16 cellular contexts compared by ENCODE assay signal in genomic region chr16:86768999-86769398, GRCh38.
A peak's percentile ranks its signal among the peaks of the same experiment; 100 is the strongest.
DNase-seq lines count a peak whose midpoint lies in the region; ATAC-seq and TF ChIP-seq lines count a peak whose summit lies in the region.
"Had no signal": no experiment of that assay in that cellular context is flagged by ENCODE, and none has a peak within 500 bp of the region (broad histone marks: within the 10 kb centered on the region; RNA-seq: fewer than 3 reads in every experiment).

No MANE protein-coding gene starts in this region.

- peak overlapping the region; percentile 43 for H3K27ac Mint-ChIP-seq in Calu3 (ENCODE audit: unreplicated experiment)
- H3K27ac Mint-ChIP-seq in chondrocyte (ENCODE audit: unreplicated experiment) = peak overlapping the region; percentile 32
- peak overlapping the region; percentile 67 to 90 (median 70) for H3K27ac Mint-ChIP-seq in nephron
- H3K27ac Mint-ChIP-seq: GM23338, immature natural killer cell had no signal

- no peaks in the 10 kb centered on the region for H3K36me3 Mint-ChIP-seq in Calu3 (ENCODE audit: insufficient read depth, unreplicated experiment)
- no peaks in the 10 kb centered on the region for H3K36me3 Mint-ChIP-seq in chondrocyte (ENCODE audit: low read depth)
- no peaks in the 10 kb centered on the region for H3K36me3 Mint-ChIP-seq in nephron (ENCODE audit: low read depth)
- H3K36me3 Mint-ChIP-seq: immature natural killer cell had no signal

- H3K27me3 Mint-ChIP-seq in Calu3 (ENCODE audit: unreplicated experiment) (peaks cover 11% of the 10 kb centered on the region), chondrocyte (ENCODE audit: low read depth) (no peaks in the 10 kb centered on the region), nephron (ENCODE audit: low read depth) (peaks cover 70% of the 10 kb centered on the region)

- intact Hi-C loops in Calu3 (cut with micrococcal nuclease; ENCODE audit: unreplicated experiment) = loop anchor here (5.0 kb wide), 1 partner anchor 63 kb away; no protein-coding TSS in a partner anchor

- BruUV-seq in Calu3 (replicated peaks; lab: Mats Ljungman, UMichigan) = no TSS peak

- H3K9me3 Mint-ChIP-seq in Calu3 (ENCODE audit: low read depth, unreplicated experiment) (no peaks in the 10 kb centered on the region), chondrocyte (ENCODE audit: low read depth) (peaks cover 5% of the 10 kb centered on the region), nephron (no peaks in the 10 kb centered on the region)
- H3K9me3 Mint-ChIP-seq: GM23338, immature natural killer cell had no signal

- peak overlapping the region; percentile 8 for H3K4me3 Mint-ChIP-seq in Calu3 (ENCODE audit: low read depth, unreplicated experiment)
- H3K4me3 Mint-ChIP-seq in chondrocyte (ENCODE audit: unreplicated experiment) = no peak overlapping the region
- H3K4me3 Mint-ChIP-seq in nephron = peak overlapping the region in 1 of 3 experiments; percentile 33
- H3K4me3 Mint-ChIP-seq: GM23338, immature natural killer cell had no signal

- CTCF ChIA-PET in Calu3 (lab: Charles Lee) = interaction anchor here (0.9 to 2.0 kb wide), 4 partner anchors 12 to 193 kb away, joined by 3 to 9 read pairs (median 4); no protein-coding TSS in a partner anchor

- DNase-seq in Calu3 (peak; percentile 84), LHCN-M2 (ENCODE audit: low read depth) (peak; percentile 29), chondrocyte (ENCODE audit: low spot score) (no peak), NCI-H526 treated with DMSO at 0.1 percent for 48 hours (lab: John Stamatoyannopoulos, UW) (no peak), cerebellar nuclear complex (lab: John Stamatoyannopoulos, UW) (no peak), NCI-H2196 treated with DMSO at 0.1 percent for 48 hours (lab: John Stamatoyannopoulos, UW; ENCODE audit: unreplicated experiment) (no peak)
- DNase-seq: activated CD8-positive, alpha-beta memory T cell treated with anti-CD3 and anti-CD28 coated beads, Interleukin-2, amount 50 U/mL, for 48 hours; BE2C; DMS79 treated with DMSO at 0.1 percent for 48 hours; immature natural killer cell; MV-4-11; OCI-M1 had no signal

- TF ChIP-seq CTCF in Calu3 (IDR thresholded peaks at IDR 0.05; ENCODE audit: unreplicated experiment) (no peak), chondrocyte (IDR thresholded peaks at IDR 0.05) (no peak), nephron (IDR thresholded peaks at IDR 0.05; ENCODE audit: unreplicated experiment in 3 of 3) (no peak)

- no peak for ATAC-seq in GM21423 (IDR thresholded peaks at IDR 0.05; ENCODE audit: unreplicated experiment)
- ATAC-seq: activated CD4-positive, CD25-positive, alpha-beta regulatory T cell treated with anti-CD3 and anti-CD28 coated beads, Interleukin-2, amount 50 U/mL, for 24 hours had no signal

- H3K4me1 Mint-ChIP-seq in Calu3 (ENCODE audit: low read depth, unreplicated experiment) = peaks cover 25% of the 10 kb centered on the region
- peaks cover 36% of the 10 kb centered on the region for H3K4me1 Mint-ChIP-seq in chondrocyte (ENCODE audit: low read depth)
- peaks cover 31% of the 10 kb centered on the region for H3K4me1 Mint-ChIP-seq in nephron
- H3K4me1 Mint-ChIP-seq: immature natural killer cell had no signal

Comparison
In these comparisons a context has a peak if more than half of its experiments do, and no peak if none do; other contexts are left out.
1. DNase-seq: peak in Calu3 (single experiment) and LHCN-M2 (single experiment); none in chondrocyte (single experiment), NCI-H526 treated with DMSO at 0.1 percent for 48 hours (single experiment), cerebellar nuclear complex (0 of 2) and NCI-H2196 treated with DMSO at 0.1 percent for 48 hours (single experiment).
2. Peak in every context shown above with its lines, with median percentiles within 50 percentile points of each other: H3K27ac Mint-ChIP-seq.